Comparison of ENCODE assay signal across 9 cellular contexts in the genomic region with DNA sequence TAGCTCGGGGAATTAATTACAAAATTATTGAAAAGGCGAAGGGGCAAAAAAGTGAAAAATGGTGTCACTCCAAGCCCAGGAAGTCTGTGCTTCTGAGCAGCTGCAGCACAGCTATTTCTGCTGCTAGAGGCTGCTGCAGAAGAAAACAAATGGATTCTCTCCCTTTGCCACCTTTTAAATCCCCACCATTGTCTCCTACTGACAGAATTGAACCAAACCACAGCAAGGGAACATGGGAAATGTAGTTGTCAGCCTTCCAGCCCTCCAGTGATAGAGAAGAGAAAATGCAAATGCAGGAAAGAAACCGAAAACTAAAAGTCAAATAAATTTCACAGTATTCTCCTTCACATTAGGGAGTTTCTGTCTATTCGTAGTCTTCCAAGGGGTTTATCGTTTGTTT. TPM values are rescaled to one million over a fixed set of nuclear protein-coding genes. Genes with fewer than 3 reads are reported as not detected.
DNase-seq lines count a peak whose midpoint lies in the region; ATAC-seq and TF ChIP-seq lines count a peak whose summit lies in the region.
"Had no signal": no experiment of that assay in that cellular context is flagged by ENCODE, and none has a peak within 500 bp of the region (broad histone marks: within the 10 kb centered on the region; RNA-seq: fewer than 3 reads in every experiment).

No MANE protein-coding gene starts in this region.

- no peak overlapping the region for H4K91ac ChIP-seq in trophoblast cell (ENCODE audit: low read depth, low read length)

- intact Hi-C loops in esophagus squamous epithelium (cut with DNase I): no loop called here

- H3K36me3 ChIP-seq in trophoblast cell (ENCODE audit: control insufficient read depth in 1 of 2, insufficient read depth in 2 of 2, low read length in 2 of 2) (no peaks in the 10 kb centered on the region), hepatocyte (replicated peaks; ENCODE audit: insufficient read depth, low read depth) (no peaks in the 10 kb centered on the region), esophagus squamous epithelium (no peaks in the 10 kb centered on the region)

- TF ChIP-seq CTCF in hepatocyte (IDR thresholded peaks at IDR 0.05; ENCODE audit: poor library complexity) (no peak), esophagus squamous epithelium (IDR thresholded peaks at IDR 0.05) (no peak)

- ATAC-seq in GM21360 (IDR thresholded peaks at IDR 0.05; ENCODE audit: unreplicated experiment) (peak; percentile 86), HG03442 (IDR thresholded peaks at IDR 0.05; ENCODE audit: unreplicated experiment) (peak; percentile 68)
- ATAC-seq: esophagus mucosa had no signal

- no peaks in the 10 kb centered on the region for H3K9me3 ChIP-seq in trophoblast cell (ENCODE audit: insufficient read depth, low read depth, low read length)
- no peaks in the 10 kb centered on the region for H3K9me3 ChIP-seq in hepatocyte (ENCODE audit: low read depth)
- no peaks in the 10 kb centered on the region for H3K9me3 ChIP-seq in esophagus squamous epithelium

- H3K79me1 ChIP-seq in trophoblast cell (ENCODE audit: low read length): no peaks in the 10 kb centered on the region

- H2AK5ac ChIP-seq in trophoblast cell (ENCODE audit: low read length): no peak overlapping the region

- TF ChIP-seq POLR2A in esophagus squamous epithelium (IDR thresholded peaks at IDR 0.05): no peak

- DNase-seq in ELR (ENCODE audit: low read depth): peak; percentile 15
- peak; percentile 9 for DNase-seq in astrocyte of the hippocampus (ENCODE audit: low read depth, low spot score)
- DNase-seq in trophoblast cell: no peak
- DNase-seq in hepatocyte (ENCODE audit: low spot score): no peak
- DNase-seq in esophagus squamous epithelium (lab: John Stamatoyannopoulos, UW): no peak
- DNase-seq in KG1 (lab: John Stamatoyannopoulos, UW): no peak

- H3K27me3 ChIP-seq in trophoblast cell (ENCODE audit: insufficient read depth, low read length) (no peaks in the 10 kb centered on the region), hepatocyte (no peaks in the 10 kb centered on the region), esophagus squamous epithelium (no peaks in the 10 kb centered on the region)

- H3K4me3 ChIP-seq in trophoblast cell (ENCODE audit: low read depth, low read length) (no peak overlapping the region), hepatocyte (no peak overlapping the region), esophagus squamous epithelium (no peak overlapping the region)

- no peak overlapping the region for H3K27ac ChIP-seq in trophoblast cell (ENCODE audit: low read depth, low read length)
- H3K27ac ChIP-seq in hepatocyte: no peak overlapping the region
- no peak overlapping the region for H3K27ac ChIP-seq in esophagus squamous epithelium

- no peaks in the 10 kb centered on the region for H4K20me1 ChIP-seq in hepatocyte (ENCODE audit: insufficient read depth, poor library complexity, severe bottlenecking)

- H4K8ac ChIP-seq in trophoblast cell (ENCODE audit: low read depth, low read length): no peak overlapping the region

- H3K4me2 ChIP-seq in trophoblast cell (ENCODE audit: low read length): no peak overlapping the region
- H3K4me2 ChIP-seq in hepatocyte: no peak overlapping the region

- H3K4me1 ChIP-seq in trophoblast cell (ENCODE audit: control insufficient read depth in 1 of 2, insufficient read depth in 2 of 2, low read length in 2 of 2): no peaks in the 10 kb centered on the region
- no peaks in the 10 kb centered on the region for H3K4me1 ChIP-seq in hepatocyte (ENCODE audit: insufficient read depth)
- H3K4me1 ChIP-seq in esophagus squamous epithelium: peaks cover 0 to 8% (median 0%) of the 10 kb centered on the region in 3 donors

- no peak overlapping the region for H3K18ac ChIP-seq in trophoblast cell (ENCODE audit: low read length)

- H3K4ac ChIP-seq in trophoblast cell (ENCODE audit: low read depth, low read length): no peak overlapping the region

- H2BK5ac ChIP-seq in trophoblast cell (ENCODE audit: low read depth, low read length, poor library complexity): no peak overlapping the region

- H2BK12ac ChIP-seq in trophoblast cell (ENCODE audit: low read length): no peak overlapping the region

- H3K79me2 ChIP-seq in trophoblast cell (ENCODE audit: control insufficient read depth, insufficient read depth, low read length, poor library complexity) (no peaks in the 10 kb centered on the region), hepatocyte (no peaks in the 10 kb centered on the region)

- no peak overlapping the region for H4K12ac ChIP-seq in trophoblast cell (ENCODE audit: low read depth, low read length)

- H2BK120ac ChIP-seq in trophoblast cell (ENCODE audit: insufficient read depth, low read length, poor library complexity): no peak overlapping the region

- H3K9me2 ChIP-seq in hepatocyte (replicated peaks; ENCODE audit: insufficient read depth): no peaks in the 10 kb centered on the region

- no peak overlapping the region for H3K9ac ChIP-seq in trophoblast cell (ENCODE audit: low read length)

- no peak overlapping the region for H3K23ac ChIP-seq in trophoblast cell (ENCODE audit: low read length)

- no peak overlapping the region for H2AFZ ChIP-seq in trophoblast cell (ENCODE audit: insufficient read depth, low read length, poor library complexity)
- no peak overlapping the region for H2AFZ ChIP-seq in hepatocyte

- WGBS in trophoblast cell (ENCODE audit: extremely low coverage, insufficient coverage, insufficient read length): no CpG with 5 or more reads among the region's 5 CpGs
- 80% methylated on average over 5 of the region's 5 CpGs for WGBS in hepatocyte (ENCODE audit: low lambda C conversion rate, missing lambda C conversion rate)
- WGBS in esophagus squamous epithelium, 2 donors: 74 to 75% methylated on average over 5 of the region's 5 CpGs

- H3K14ac ChIP-seq in trophoblast cell (ENCODE audit: low read length): no peak overlapping the region

RNA-seq across cellular contexts. Expression of gene CDC42SE2, which starts 33.4 kb away (rescaled TPM):
- polyA plus RNA-seq in trophoblast cell (2013): 15.6 and 16.5 TPM in 2 replicates
- 45.4 and 51.5 TPM in 2 replicates for total RNA-seq in hepatocyte
- 21.9 and 27.2 TPM in 2 replicates for polyA plus RNA-seq in hepatocyte
- total RNA-seq in esophagus squamous epithelium: 10 to 100 TPM; 10.4 to 28.4 (median 22.1) TPM

RNA-seq across cellular contexts. Expression of gene LYRM7, which starts 59.7 kb away (rescaled TPM):
- polyA plus RNA-seq in trophoblast cell (2013): 3.2 TPM in 2 replicates
- total RNA-seq in hepatocyte (5.1 and 6.1 TPM in 2 replicates), esophagus squamous epithelium (1 to 10 TPM; 4.1 to 9.3 (median 6.4) TPM)
- 9.5 and 12.2 TPM in 2 replicates for polyA plus RNA-seq in hepatocyte

Comparison
In these comparisons a context has a peak if more than half of its experiments do, and no peak if none do; other contexts are left out.
1. DNase-seq: peak in ELR (single experiment) and astrocyte of the hippocampus (single experiment); none in trophoblast cell (0 of 2), hepatocyte (single experiment), esophagus squamous epithelium (single experiment) and KG1 (single experiment).